18 cellular contexts compared by ENCODE assay signal in genomic region chr2:232422051-232422450, GRCh38. TPM values are rescaled to one million over a fixed set of nuclear protein-coding genes. Genes with fewer than 3 reads are reported as not detected.
DNase-seq lines count a peak whose midpoint lies in the region; ATAC-seq and TF ChIP-seq lines count a peak whose summit lies in the region.
"Had no signal": no experiment of that assay in that cellular context is flagged by ENCODE, and none has a peak within 500 bp of the region (broad histone marks: within the 10 kb centered on the region; RNA-seq: fewer than 3 reads in every experiment).

No MANE protein-coding gene starts in this region.

- H3K27ac Mint-ChIP-seq in stimulated activated naive CD8-positive, alpha-beta T cell treated with anti-CD3 and anti-CD28 coated beads, Interleukin-15, amount 100 ng/mL, for 72 hours, result no peak overlapping the region
- H3K27ac Mint-ChIP-seq in activated T-helper 17 cell treated with anti-CD3 and anti-CD28 coated beads, Interleukin-2, amount 50 U/mL, for 72 hours, result no peak overlapping the region
- no peak overlapping the region for H3K27ac Mint-ChIP-seq in naive thymus-derived CD8-positive, alpha-beta T cell

- DNase-seq in stimulated activated naive CD8-positive, alpha-beta T cell treated with anti-CD3 and anti-CD28 coated beads, Interleukin-15, amount 100 ng/mL, for 72 hours, result no peak
- no peak for DNase-seq in stimulated activated naive CD8-positive, alpha-beta T cell treated with anti-CD3 and anti-CD28 coated beads, Interleukin-15, Interleukin-2, amounts not matched to agents 100 U/mL and 50 U/mL, for 24 hours
- DNase-seq in naive thymus-derived CD8-positive, alpha-beta T cell, result no peak
- DNase-seq in omental fat pad (ENCODE audit: low spot score), result no peak
- no peak for DNase-seq in NCI-H524 treated with DMSO at 0.1 percent for 48 hours (lab: John Stamatoyannopoulos, UW)
- DNase-seq: DMS 273 treated with DMSO at 0.1 percent for 48 hours; effector memory CD4-positive, alpha-beta T cell; Karpas-422; NCI-H2227 treated with DMSO at 0.1 percent for 48 hours; NK-92 treated with Interleukin-12 subunit alpha and Interleukin-12 subunit beta, amount 100 ng/mL, for 24 hours; Right ventricle myocardium superior; stimulated activated CD4-positive, alpha-beta T cell treated with anti-CD3 and anti-CD28 coated beads, Interleukin-15, amount 100 ng/mL, for 24 hours had no signal

- peaks cover 0 to 13% of the 10 kb centered on the region in 2 donors for H3K9me3 Mint-ChIP-seq in stimulated activated naive CD8-positive, alpha-beta T cell treated with anti-CD3 and anti-CD28 coated beads, Interleukin-15, amount 100 ng/mL, for 72 hours
- H3K9me3 Mint-ChIP-seq in activated T-helper 17 cell treated with anti-CD3 and anti-CD28 coated beads, Interleukin-2, amount 50 U/mL, for 72 hours, result no peaks in the 10 kb centered on the region
- peaks cover 0 to 15% (median 0%) of the 10 kb centered on the region in 9 donors for H3K9me3 Mint-ChIP-seq in naive thymus-derived CD8-positive, alpha-beta T cell

- peaks cover 57% of the 10 kb centered on the region for H3K27me3 Mint-ChIP-seq in stimulated activated naive CD8-positive, alpha-beta T cell treated with anti-CD3 and anti-CD28 coated beads, Interleukin-15, amount 100 ng/mL, for 72 hours
- H3K27me3 Mint-ChIP-seq in activated T-helper 17 cell treated with anti-CD3 and anti-CD28 coated beads, Interleukin-2, amount 50 U/mL, for 72 hours, result peaks cover 31% of the 10 kb centered on the region
- peaks cover 16 to 38% (median 23%) of the 10 kb centered on the region in 5 donors for H3K27me3 Mint-ChIP-seq in naive thymus-derived CD8-positive, alpha-beta T cell

- TF ChIP-seq CTCF in omental fat pad (IDR thresholded peaks at IDR 0.05), result no peak

- peak overlapping the region; percentile 24 to 42 for H3K4me3 Mint-ChIP-seq in stimulated activated naive CD8-positive, alpha-beta T cell treated with anti-CD3 and anti-CD28 coated beads, Interleukin-15, amount 100 ng/mL, for 72 hours
- peak overlapping the region; percentile 26 for H3K4me3 Mint-ChIP-seq in activated T-helper 17 cell treated with anti-CD3 and anti-CD28 coated beads, Interleukin-2, amount 50 U/mL, for 72 hours
- peak overlapping the region; percentile 38 to 84 (median 64) for H3K4me3 Mint-ChIP-seq in naive thymus-derived CD8-positive, alpha-beta T cell

- no peak for ATAC-seq in stimulated activated naive CD8-positive, alpha-beta T cell treated with anti-CD3 and anti-CD28 coated beads, Interleukin-15, amount 100 ng/mL, for 72 hours
- ATAC-seq in stimulated activated naive CD8-positive, alpha-beta T cell treated with anti-CD3 and anti-CD28 coated beads, Interleukin-15, Interleukin-2, amounts not matched to agents 100 U/mL and 50 U/mL, for 24 hours, result no peak
- no peak for ATAC-seq in activated T-helper 17 cell treated with anti-CD3 and anti-CD28 coated beads, Interleukin-2, amount 50 U/mL, for 72 hours (replicated peaks)
- no peak for ATAC-seq in naive thymus-derived CD8-positive, alpha-beta T cell
- ATAC-seq in omental fat pad (ENCODE audit: low FRiP score) (no peak), HG03432 (IDR thresholded peaks at IDR 0.05; ENCODE audit: unreplicated experiment) (no peak)

- peaks cover 32% of the 10 kb centered on the region for H3K4me1 Mint-ChIP-seq in stimulated activated naive CD8-positive, alpha-beta T cell treated with anti-CD3 and anti-CD28 coated beads, Interleukin-15, amount 100 ng/mL, for 72 hours
- peaks cover 3% of the 10 kb centered on the region for H3K4me1 Mint-ChIP-seq in activated T-helper 17 cell treated with anti-CD3 and anti-CD28 coated beads, Interleukin-2, amount 50 U/mL, for 72 hours
- peaks cover 6 to 21% (median 17%) of the 10 kb centered on the region in 4 donors for H3K4me1 Mint-ChIP-seq in naive thymus-derived CD8-positive, alpha-beta T cell

- no peaks in the 10 kb centered on the region for H3K36me3 Mint-ChIP-seq in activated T-helper 17 cell treated with anti-CD3 and anti-CD28 coated beads, Interleukin-2, amount 50 U/mL, for 72 hours (ENCODE audit: low read depth)
- peaks cover 0 to 16% (median 0%) of the 10 kb centered on the region in 3 donors for H3K36me3 Mint-ChIP-seq in naive thymus-derived CD8-positive, alpha-beta T cell

- POLR2A ChIA-PET in naive thymus-derived CD8-positive, alpha-beta T cell (lab: Charles Lee), result no interaction called here

RNA-seq across cellular contexts. Expression of gene ALPG, which starts 15.4 kb away (rescaled TPM):
- not detected for total RNA-seq in activated T-helper 17 cell treated with anti-CD3 and anti-CD28 coated beads, Interleukin-2, amount 50 U/mL, for 72 hours
- total RNA-seq in naive thymus-derived CD8-positive, alpha-beta T cell, result not detected
- polyA plus RNA-seq in naive thymus-derived CD8-positive, alpha-beta T cell, result not detected
- not detected for total RNA-seq in omental fat pad
- total RNA-seq: cardiac muscle cell, H4, renal cortical epithelial cell, Right ventricle myocardium superior had no signal
- polyA plus RNA-seq: adipose tissue, cardiac muscle cell had no signal

RNA-seq across cellular contexts. Expression of gene ALPI, which starts 33.9 kb away (rescaled TPM):
- total RNA-seq in activated T-helper 17 cell treated with anti-CD3 and anti-CD28 coated beads, Interleukin-2, amount 50 U/mL, for 72 hours, result not detected
- not detected for total RNA-seq in naive thymus-derived CD8-positive, alpha-beta T cell
- not detected for polyA plus RNA-seq in naive thymus-derived CD8-positive, alpha-beta T cell
- not detected for total RNA-seq in omental fat pad
- total RNA-seq: cardiac muscle cell, H4, renal cortical epithelial cell, Right ventricle myocardium superior had no signal
- polyA plus RNA-seq: cardiac muscle cell had no signal

RNA-seq across cellular contexts. Expression of gene ALPP, which starts 43.5 kb away (rescaled TPM):
- under 1 TPM in 1 of 2 donors, not detected in 1; 0.19 TPM for total RNA-seq in activated T-helper 17 cell treated with anti-CD3 and anti-CD28 coated beads, Interleukin-2, amount 50 U/mL, for 72 hours
- total RNA-seq in naive thymus-derived CD8-positive, alpha-beta T cell, result not detected
- polyA plus RNA-seq in naive thymus-derived CD8-positive, alpha-beta T cell, result not detected
- total RNA-seq in omental fat pad, result not detected
- total RNA-seq: cardiac muscle cell, renal cortical epithelial cell, Right ventricle myocardium superior had no signal
- polyA plus RNA-seq: adipose tissue, cardiac muscle cell had no signal
